In the genomic region with DNA sequence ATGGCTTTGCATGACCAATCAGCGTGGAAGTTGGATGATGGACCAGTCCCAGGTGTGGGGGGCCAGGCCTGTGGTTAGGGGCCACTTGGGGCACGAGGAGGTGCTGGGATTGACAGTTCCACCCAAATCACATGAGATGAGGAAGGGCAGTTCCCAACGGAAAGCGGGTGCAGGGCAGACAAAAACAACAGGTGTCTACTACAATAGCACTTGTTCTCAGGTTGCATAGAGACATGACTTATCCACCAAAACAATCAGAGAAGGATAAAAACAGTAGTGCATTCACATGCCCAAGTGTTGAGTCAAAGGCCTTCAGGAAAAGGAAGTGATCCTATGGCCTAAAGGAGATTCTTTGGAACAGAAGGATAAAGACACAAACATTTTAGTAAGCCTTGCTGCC, we compare ENCODE assay signal across 12 cellular contexts. TPM values are rescaled to one million over a fixed set of nuclear protein-coding genes. Genes with fewer than 3 reads are reported as not detected.
DNase-seq lines count a peak whose midpoint lies in the region; ATAC-seq, FAIRE-seq and TF ChIP-seq lines count a peak whose summit lies in the region.
"Had no signal": no experiment of that assay in that cellular context is flagged by ENCODE, and none has a peak within 500 bp of the region (broad histone marks: within the 10 kb centered on the region; RNA-seq: fewer than 3 reads in every experiment).

No MANE protein-coding gene starts in this region.

- FAIRE-seq in H54 (lab: Jason Lieb, UNC), result peak; percentile 88

- H2BK12ac ChIP-seq in neuronal stem cell (ENCODE audit: low read length), result no peak overlapping the region
- H2BK12ac ChIP-seq in H9 (ENCODE audit: insufficient read length, low read depth, low read length), result no peak overlapping the region

- peak overlapping the region; percentile 97 for H3K27ac Mint-ChIP-seq in endothelial cell (ENCODE audit: unreplicated experiment)
- H3K27ac Mint-ChIP-seq in H9, result no peak overlapping the region
- H3K27ac Mint-ChIP-seq: stimulated activated naive CD8-positive, alpha-beta T cell treated with anti-CD3 and anti-CD28 coated beads, Interleukin-15, amount 100 ng/mL, for 72 hours had no signal

- no peaks in the 10 kb centered on the region for H4K20me1 ChIP-seq in H9 (ENCODE audit: control insufficient read depth, insufficient read depth, insufficient read length)

- H3K4me1 Mint-ChIP-seq in endothelial cell (ENCODE audit: unreplicated experiment), result peaks cover 22% of the 10 kb centered on the region
- peaks cover 6 to 13% of the 10 kb centered on the region in 2 experiments for H3K4me1 Mint-ChIP-seq in H9
- H3K4me1 Mint-ChIP-seq: stimulated activated naive CD8-positive, alpha-beta T cell treated with anti-CD3 and anti-CD28 coated beads, Interleukin-15, amount 100 ng/mL, for 72 hours had no signal

- WGBS in neuronal stem cell (ENCODE audit: extremely low coverage in 2 of 2, insufficient read length in 2 of 2, insufficient replicate concordance in 1 of 2), 2 donors, result no CpG with 5 or more reads among the region's 4 CpGs
- WGBS in H9 (ENCODE audit: extremely low coverage, insufficient read length, low lambda C conversion rate), result no CpG with 5 or more reads among the region's 4 CpGs

- H2AK5ac ChIP-seq in neuronal stem cell (ENCODE audit: low read depth, low read length) (no peak overlapping the region), H9 (ENCODE audit: insufficient read length, low read length) (no peak overlapping the region)

- H2BK120ac ChIP-seq in neuronal stem cell (ENCODE audit: low read depth, low read length) (no peak overlapping the region), H9 (ENCODE audit: low read depth, low read length, poor library complexity, severe bottlenecking) (no peak overlapping the region)

- no peak for TF ChIP-seq POLR2A in H54 (IDR thresholded peaks at IDR 0.05; ENCODE audit: low read depth, low read length)

- H4K5ac ChIP-seq in H9 (ENCODE audit: insufficient read length, low read depth, low read length), result no peak overlapping the region

- H3K36me3 Mint-ChIP-seq in endothelial cell (ENCODE audit: low read depth, unreplicated experiment), result no peaks in the 10 kb centered on the region
- H3K36me3 Mint-ChIP-seq in H9 (ENCODE audit: insufficient read depth in 1 of 3, low read depth in 3 of 3), result no peaks in the 10 kb centered on the region; a peak in 1 of 7 replicates

- no peak overlapping the region for H3K56ac ChIP-seq in H9 (ENCODE audit: insufficient read length, low read depth, low read length)

- no peaks in the 10 kb centered on the region for H3K23me2 ChIP-seq in H9 (ENCODE audit: insufficient read length, low read depth, low read length, poor library complexity, severe bottlenecking)

- DNase-seq in H54 (ENCODE audit: insufficient read length, low spot score) (peak; percentile 55), NCI-H748 (lab: John Stamatoyannopoulos, UW; ENCODE audit: unreplicated experiment) (peak; percentile 94), endothelial cell (ENCODE audit: low spot score) (no peak), neuronal stem cell (ENCODE audit: low spot score) (no peak), NCI-H1694 treated with DMSO at 0.1 percent for 48 hours (lab: John Stamatoyannopoulos, UW) (no peak), H9 (no peak), G401 (ENCODE audit: low spot score) (no peak)
- DNase-seq: activated CD8-positive, alpha-beta memory T cell treated with anti-CD3 and anti-CD28 coated beads, Interleukin-2, amount 50 U/mL, for 4 hours; stimulated activated naive CD8-positive, alpha-beta T cell treated with anti-CD3 and anti-CD28 coated beads, Interleukin-15, amount 100 ng/mL, for 72 hours had no signal

- H3K79me1 ChIP-seq in neuronal stem cell (ENCODE audit: low read depth, low read length) (no peaks in the 10 kb centered on the region), H9 (ENCODE audit: insufficient read depth, low read depth, low read length, poor library complexity, severe bottlenecking) (no peaks in the 10 kb centered on the region)

- H3K79me2 ChIP-seq in H9 (ENCODE audit: insufficient read depth, low read length), result no peaks in the 10 kb centered on the region

- H3K9me3 ChIP-seq in neuronal stem cell (replicated peaks in 1 of 2; ENCODE audit: control insufficient read depth in 2 of 2, insufficient read depth in 1 of 2, low read depth in 1 of 2, low read length in 2 of 2), result no peaks in the 10 kb centered on the region
- H3K9me3 ChIP-seq in H9 (ENCODE audit: control insufficient read depth, low read depth, low read length), result no peaks in the 10 kb centered on the region

- H3K4me1 ChIP-seq in neuronal stem cell (ENCODE audit: control insufficient read depth in 2 of 2, insufficient read depth in 1 of 2, low read depth in 1 of 2, low read length in 2 of 2), result peaks cover 5 to 6% of the 10 kb centered on the region in 2 donors
- H3K4me1 ChIP-seq in H9 (ENCODE audit: insufficient read depth, low read length), result no peaks in the 10 kb centered on the region; the same call in 1 of the 2 replicates

- H3K4me3 ChIP-seq in neuronal stem cell (ENCODE audit: low read length in 2 of 2), result no peak overlapping the region
- H3K4me3 ChIP-seq: cardiac muscle cell had no signal

- no peak overlapping the region for H2BK20ac ChIP-seq in H9 (ENCODE audit: low read depth, low read length, poor library complexity, severe bottlenecking)

- H3K27ac ChIP-seq in neuronal stem cell (replicated peaks; ENCODE audit: low read length), result no peak overlapping the region
- no peak overlapping the region for H3K27ac ChIP-seq in H9 (ENCODE audit: insufficient read length, low read depth, low read length)
- H3K27ac ChIP-seq: cardiac muscle cell, HL-60 had no signal

- no peak overlapping the region for H4K91ac ChIP-seq in neuronal stem cell (ENCODE audit: low read depth, low read length, poor library complexity)
- H4K91ac ChIP-seq in H9 (ENCODE audit: insufficient read length, low read depth, low read length), result no peak overlapping the region

- H3K18ac ChIP-seq in neuronal stem cell (ENCODE audit: low read length), result no peak overlapping the region
- H3K18ac ChIP-seq in H9 (ENCODE audit: insufficient read length, low read depth, low read length), result no peak overlapping the region

- H2BK15ac ChIP-seq in neuronal stem cell (ENCODE audit: low read length) (no peak overlapping the region), H9 (ENCODE audit: low read depth, low read length) (no peak overlapping the region)

- no peak overlapping the region for H3K4me2 ChIP-seq in neuronal stem cell (ENCODE audit: insufficient read depth, low read length, poor library complexity, severe bottlenecking)
- H3K4me2 ChIP-seq in H9 (ENCODE audit: insufficient read depth, insufficient read length, low read length), result no peak overlapping the region

- H2BK5ac ChIP-seq in neuronal stem cell (ENCODE audit: low read length) (no peak overlapping the region), H9 (ENCODE audit: insufficient read length, low read length) (no peak overlapping the region)

- no peak overlapping the region for H3T11ph ChIP-seq in H9 (ENCODE audit: low read length)

- no peaks in the 10 kb centered on the region for H3K36me3 ChIP-seq in neuronal stem cell (replicated peaks in 1 of 2; ENCODE audit: control insufficient read depth in 2 of 2, insufficient read depth in 2 of 2, low read length in 2 of 2)
- H3K36me3 ChIP-seq: cardiac muscle cell had no signal

- ATAC-seq in HG03457 (IDR thresholded peaks at IDR 0.05; ENCODE audit: unreplicated experiment), result no peak
- ATAC-seq: stimulated activated naive CD8-positive, alpha-beta T cell treated with anti-CD3 and anti-CD28 coated beads, Interleukin-15, amount 100 ng/mL, for 72 hours had no signal

- H3K27me3 ChIP-seq in neuronal stem cell (ENCODE audit: control insufficient read depth in 3 of 3, insufficient read depth in 3 of 3, low read depth in 1 of 3, low read length in 3 of 3) (no peaks in the 10 kb centered on the region), H9 (ENCODE audit: insufficient read depth, low read length) (no peaks in the 10 kb centered on the region)
- H3K27me3 ChIP-seq: cardiac muscle cell had no signal

- H3K9me3 Mint-ChIP-seq in endothelial cell (ENCODE audit: unreplicated experiment), result no peaks in the 10 kb centered on the region
- H3K9me3 Mint-ChIP-seq in H9, result no peaks in the 10 kb centered on the region
- H3K9me3 Mint-ChIP-seq: stimulated activated naive CD8-positive, alpha-beta T cell treated with anti-CD3 and anti-CD28 coated beads, Interleukin-15, amount 100 ng/mL, for 72 hours had no signal

- H3K23ac ChIP-seq in neuronal stem cell (ENCODE audit: low read depth, low read length, poor library complexity) (no peak overlapping the region), H9 (ENCODE audit: insufficient read length, low read depth, low read length) (no peak overlapping the region)

- no peak overlapping the region for H4K8ac ChIP-seq in neuronal stem cell (ENCODE audit: low read depth, low read length)
- H4K8ac ChIP-seq in H9 (replicated peaks; ENCODE audit: insufficient read length, low read depth, low read length), result no peak overlapping the region

- H3K4me3 Mint-ChIP-seq in endothelial cell (ENCODE audit: unreplicated experiment) (peak overlapping the region; percentile 16), H9 (no peak overlapping the region)
- H3K4me3 Mint-ChIP-seq: stimulated activated naive CD8-positive, alpha-beta T cell treated with anti-CD3 and anti-CD28 coated beads, Interleukin-15, amount 100 ng/mL, for 72 hours had no signal

- H2AFZ ChIP-seq in neuronal stem cell (ENCODE audit: low read length) (peak overlapping the region; percentile 1), H9 (ENCODE audit: low read length) (no peak overlapping the region)

- H3K14ac ChIP-seq in neuronal stem cell (ENCODE audit: low read length) (no peak overlapping the region), H9 (ENCODE audit: insufficient read depth, low read length) (no peak overlapping the region)

- H3K9ac ChIP-seq in neuronal stem cell (ENCODE audit: low read depth, low read length, poor library complexity) (no peak overlapping the region), H9 (ENCODE audit: extremely low read depth, insufficient read length, low read length) (no peak overlapping the region)

- in situ Hi-C loops in G401 (cut with HindIII; ENCODE audit: low sequenced_read_pairs), result no loop called here

- TF ChIP-seq CTCF in endothelial cell (IDR thresholded peaks at IDR 0.05; ENCODE audit: unreplicated experiment), result no peak
- TF ChIP-seq CTCF in H9 (conservative IDR thresholded peaks at IDR 0.05), result no peak

- peaks cover 10% of the 10 kb centered on the region for H3K27me3 Mint-ChIP-seq in endothelial cell (ENCODE audit: unreplicated experiment)
- H3K27me3 Mint-ChIP-seq in H9 (ENCODE audit: low read depth), result no peaks in the 10 kb centered on the region
- H3K27me3 Mint-ChIP-seq: stimulated activated naive CD8-positive, alpha-beta T cell treated with anti-CD3 and anti-CD28 coated beads, Interleukin-15, amount 100 ng/mL, for 72 hours had no signal

- H3K4ac ChIP-seq in neuronal stem cell (ENCODE audit: low read length) (no peak overlapping the region), H9 (ENCODE audit: low read depth, low read length) (no peak overlapping the region)

RNA-seq across cellular contexts. Expression of gene EIF2B2, which starts 14.6 kb away (rescaled TPM):
- 31.8 TPM for total RNA-seq in endothelial cell (ENCODE audit: unreplicated experiment)
- 27.5 TPM for polyA plus RNA-seq in neuronal stem cell (2013, experiment 1 of 2)
- polyA plus RNA-seq in neuronal stem cell (2013, experiment 2 of 2), result 27.3 TPM
- total RNA-seq in H9 (2021), result 48.3 and 53.4 TPM in 2 replicates
- total RNA-seq in G401 (2014; rRNA removed; shearing (Covaris generic)), result 48.6 and 88.4 TPM in 2 replicates

RNA-seq across cellular contexts. Expression of gene PGF, which starts 32.7 kb away (rescaled TPM):
- total RNA-seq in endothelial cell (ENCODE audit: unreplicated experiment), result 6.5 TPM
- polyA plus RNA-seq in neuronal stem cell (2013, experiment 1 of 2), result 0.53 TPM
- polyA plus RNA-seq in neuronal stem cell (2013, experiment 2 of 2), result 0.69 TPM
- 2.3 and 2.8 TPM in 2 replicates for total RNA-seq in H9 (2021)
- total RNA-seq in G401 (2014; rRNA removed; shearing (Covaris generic)), result 1.8 and 3.9 TPM in 2 replicates

Comparison
In these comparisons a context has a peak if more than half of its experiments do, and no peak if none do; other contexts are left out.
1. DNase-seq: peak in H54 (single experiment) and NCI-H748 (single experiment); none in endothelial cell (single experiment), neuronal stem cell (single experiment), NCI-H1694 treated with DMSO at 0.1 percent for 48 hours (single experiment), H9 (single experiment) and G401 (single experiment).